In genomic region chr18:36756262-36756661, GRCh38 we compare ENCODE assay signal across 16 cellular contexts.
DNase-seq lines count a peak whose midpoint lies in the region; ATAC-seq, FAIRE-seq and TF ChIP-seq lines count a peak whose summit lies in the region.
"Had no signal": no experiment of that assay in that cellular context is flagged by ENCODE, and none has a peak within 500 bp of the region (broad histone marks: within the 10 kb centered on the region; RNA-seq: fewer than 3 reads in every experiment).

No MANE protein-coding gene starts in this region.

- H3K27ac ChIP-seq in astrocyte (ENCODE audit: low read depth, low read length), result no peak overlapping the region
- H3K27ac ChIP-seq: Peyer's patch, prostate gland had no signal

- no peak overlapping the region for H3K4me2 ChIP-seq in astrocyte (ENCODE audit: low read length)

- H3K27ac Mint-ChIP-seq in astrocyte (ENCODE audit: unreplicated experiment), result no peak overlapping the region
- H3K27ac Mint-ChIP-seq in activated naive CD4-positive, alpha-beta T cell treated with anti-CD3 and anti-CD28 coated beads, Interleukin-2, amount 10 ng/mL, durations not matched to agents 7 days and 5 days, result no peak overlapping the region
- H3K27ac Mint-ChIP-seq: activated naive CD8-positive, alpha-beta T cell treated with anti-CD3 and anti-CD28 coated beads, Interleukin-2, amount 50 U/mL, for 24 hours had no signal

- H3K79me2 ChIP-seq in astrocyte (ENCODE audit: insufficient read depth, low read length), result no peaks in the 10 kb centered on the region

- H3K36me3 ChIP-seq in astrocyte (ENCODE audit: insufficient read depth, low read length), result no peaks in the 10 kb centered on the region
- H3K36me3 ChIP-seq: Peyer's patch, prostate gland had no signal

- CTCF ChIA-PET in activated naive CD4-positive, alpha-beta T cell treated with anti-CD3 and anti-CD28 coated beads, Interleukin-2, amount 10 ng/mL, durations not matched to agents 7 days and 5 days (lab: Charles Lee), result no interaction called here

- H3K27me3 Mint-ChIP-seq in astrocyte (ENCODE audit: low read depth, unreplicated experiment), result no peaks in the 10 kb centered on the region
- peaks cover 9% of the 10 kb centered on the region for H3K27me3 Mint-ChIP-seq in activated naive CD4-positive, alpha-beta T cell treated with anti-CD3 and anti-CD28 coated beads, Interleukin-2, amount 10 ng/mL, durations not matched to agents 7 days and 5 days

- peak; percentile 80 for FAIRE-seq in astrocyte (lab: Jason Lieb, UNC)

- H3K36me3 Mint-ChIP-seq in astrocyte (ENCODE audit: low read depth, unreplicated experiment), result no peaks in the 10 kb centered on the region
- H3K36me3 Mint-ChIP-seq in activated naive CD4-positive, alpha-beta T cell treated with anti-CD3 and anti-CD28 coated beads, Interleukin-2, amount 10 ng/mL, durations not matched to agents 7 days and 5 days, result no peaks in the 10 kb centered on the region

- no peak for ATAC-seq in GM21381 (IDR thresholded peaks at IDR 0.05; ENCODE audit: unreplicated experiment)
- no peak for ATAC-seq in SK-N-SH treated with all-trans-retinoic acid at 6 μM for 48 hours
- ATAC-seq: activated naive CD8-positive, alpha-beta T cell treated with anti-CD3 and anti-CD28 coated beads, Interleukin-2, amount 50 U/mL, for 24 hours had no signal

- H3K9me3 ChIP-seq in astrocyte (ENCODE audit: insufficient read depth, low read depth, low read length), result no peaks in the 10 kb centered on the region
- H3K9me3 ChIP-seq: Peyer's patch, prostate gland had no signal

- H3K9me3 Mint-ChIP-seq in astrocyte (ENCODE audit: unreplicated experiment), result no peaks in the 10 kb centered on the region
- H3K9me3 Mint-ChIP-seq in activated naive CD4-positive, alpha-beta T cell treated with anti-CD3 and anti-CD28 coated beads, Interleukin-2, amount 10 ng/mL, durations not matched to agents 7 days and 5 days, result no peaks in the 10 kb centered on the region
- H3K9me3 Mint-ChIP-seq: activated naive CD8-positive, alpha-beta T cell treated with anti-CD3 and anti-CD28 coated beads, Interleukin-2, amount 50 U/mL, for 24 hours had no signal

- no peaks in the 10 kb centered on the region for H3K27me3 ChIP-seq in astrocyte (ENCODE audit: insufficient read depth, low read length)
- H3K27me3 ChIP-seq: Peyer's patch had no signal

- no peak overlapping the region for H3K4me3 ChIP-seq in astrocyte (ENCODE audit: insufficient read depth, low read depth, low read length)
- H3K4me3 ChIP-seq: Peyer's patch, prostate gland had no signal

- DNase-seq in AG08396 (ENCODE audit: low spot score) (peak; percentile 70), HS-27A (ENCODE audit: low read depth) (peak; percentile 69), astrocyte (ENCODE audit: low read depth) (peak; percentile 48), glomerular visceral epithelial cell (ENCODE audit: extremely low spot score) (peak; percentile 5), NCI-H1105 (lab: John Stamatoyannopoulos, UW) (no peak)
- no peak for DNase-seq in activated naive CD4-positive, alpha-beta T cell treated with anti-CD3 and anti-CD28 coated beads, Interleukin-2, amount 10 ng/mL, durations not matched to agents 7 days and 5 days
- DNase-seq: activated CD4-positive, CD25-positive, alpha-beta regulatory T cell treated with anti-CD3 and anti-CD28 coated beads, Interleukin-2, amount 50 U/mL, for 72 hours; activated naive CD8-positive, alpha-beta T cell treated with anti-CD3 and anti-CD28 coated beads, Interleukin-2, amount 50 U/mL, for 24 hours; activated T-cell treated with anti-CD3 and anti-CD28 coated beads for 4 hours; AML-193; cortex of kidney; Peyer's patch; T-helper 2 cell had no signal

- peaks cover 7% of the 10 kb centered on the region for H3K4me1 ChIP-seq in astrocyte (ENCODE audit: insufficient read depth, low read length)
- H3K4me1 ChIP-seq: Peyer's patch had no signal

- peaks cover 7% of the 10 kb centered on the region for H3K4me1 Mint-ChIP-seq in astrocyte (ENCODE audit: low read depth, unreplicated experiment)
- no peaks in the 10 kb centered on the region for H3K4me1 Mint-ChIP-seq in activated naive CD4-positive, alpha-beta T cell treated with anti-CD3 and anti-CD28 coated beads, Interleukin-2, amount 10 ng/mL, durations not matched to agents 7 days and 5 days
- H3K4me1 Mint-ChIP-seq: activated naive CD8-positive, alpha-beta T cell treated with anti-CD3 and anti-CD28 coated beads, Interleukin-2, amount 50 U/mL, for 24 hours had no signal

- H3K9ac ChIP-seq in astrocyte (ENCODE audit: low read length), result no peak overlapping the region

- no peak for TF ChIP-seq CTCF in astrocyte (IDR thresholded peaks at IDR 0.05; ENCODE audit: insufficient read depth, low read depth, low read length)

- no peak overlapping the region for H3K4me3 Mint-ChIP-seq in astrocyte (ENCODE audit: unreplicated experiment)
- no peak overlapping the region for H3K4me3 Mint-ChIP-seq in activated naive CD4-positive, alpha-beta T cell treated with anti-CD3 and anti-CD28 coated beads, Interleukin-2, amount 10 ng/mL, durations not matched to agents 7 days and 5 days
- H3K4me3 Mint-ChIP-seq: activated naive CD8-positive, alpha-beta T cell treated with anti-CD3 and anti-CD28 coated beads, Interleukin-2, amount 50 U/mL, for 24 hours had no signal

- H4K20me1 ChIP-seq in astrocyte (ENCODE audit: insufficient read depth, low read length), result no peaks in the 10 kb centered on the region

- H2AFZ ChIP-seq in astrocyte (ENCODE audit: low read depth, low read length), result no peak overlapping the region

TF ChIP-seq in SK-N-SH treated with all-trans-retinoic acid at 6 μM for 48 hours, 23 proteins besides CTCF, POLR2A, EP300 and RAD21 (continues in another document):
- TF ChIP-seq ZNF8 (CRISPR knock-in tag; IDR thresholded peaks at IDR 0.05) (no peak), ESRRG (CRISPR knock-in tag; IDR thresholded peaks at IDR 0.05) (no peak), CSDC2 (CRISPR knock-in tag; IDR thresholded peaks at IDR 0.05) (no peak), TSHZ2 (CRISPR knock-in tag; IDR thresholded peaks at IDR 0.05) (no peak), TCF4 (CRISPR knock-in tag; IDR thresholded peaks at IDR 0.05; ENCODE audit: borderline replicate concordance) (no peak), BACH2 (CRISPR knock-in tag; IDR thresholded peaks at IDR 0.05; ENCODE audit: borderline replicate concordance) (no peak), ZC3H10 (CRISPR knock-in tag; IDR thresholded peaks at IDR 0.05) (no peak), ZNF565 (CRISPR knock-in tag; conservative IDR thresholded peaks at IDR 0.05; ENCODE audit: low read depth) (no peak), PPARA (CRISPR knock-in tag; IDR thresholded peaks at IDR 0.05; ENCODE audit: borderline replicate concordance) (no peak), ZNF70 (CRISPR knock-in tag; IDR thresholded peaks at IDR 0.05) (no peak), CSRNP3 (CRISPR knock-in tag; IDR thresholded peaks at IDR 0.05) (no peak), ZFP3 (CRISPR knock-in tag; IDR thresholded peaks at IDR 0.05) (no peak), ARNTL (CRISPR knock-in tag; IDR thresholded peaks at IDR 0.05; ENCODE audit: borderline replicate concordance, low read depth) (no peak), OSR1 (CRISPR knock-in tag; IDR thresholded peaks at IDR 0.05) (no peak), RARB (CRISPR knock-in tag; IDR thresholded peaks at IDR 0.05) (no peak)

Comparison
In these comparisons a context has a peak if more than half of its experiments do, and no peak if none do; other contexts are left out.
1. DNase-seq: peak in AG08396 (single experiment), HS-27A (single experiment), astrocyte (single experiment) and glomerular visceral epithelial cell (single experiment); none in activated naive CD4-positive, alpha-beta T cell treated with anti-CD3 and anti-CD28 coated beads, Interleukin-2, amount 10 ng/mL, durations not matched to agents 7 days and 5 days (single experiment) and NCI-H1105 (single experiment).